Comparison of ENCODE assay signal across 15 cellular contexts in the genomic region with DNA sequence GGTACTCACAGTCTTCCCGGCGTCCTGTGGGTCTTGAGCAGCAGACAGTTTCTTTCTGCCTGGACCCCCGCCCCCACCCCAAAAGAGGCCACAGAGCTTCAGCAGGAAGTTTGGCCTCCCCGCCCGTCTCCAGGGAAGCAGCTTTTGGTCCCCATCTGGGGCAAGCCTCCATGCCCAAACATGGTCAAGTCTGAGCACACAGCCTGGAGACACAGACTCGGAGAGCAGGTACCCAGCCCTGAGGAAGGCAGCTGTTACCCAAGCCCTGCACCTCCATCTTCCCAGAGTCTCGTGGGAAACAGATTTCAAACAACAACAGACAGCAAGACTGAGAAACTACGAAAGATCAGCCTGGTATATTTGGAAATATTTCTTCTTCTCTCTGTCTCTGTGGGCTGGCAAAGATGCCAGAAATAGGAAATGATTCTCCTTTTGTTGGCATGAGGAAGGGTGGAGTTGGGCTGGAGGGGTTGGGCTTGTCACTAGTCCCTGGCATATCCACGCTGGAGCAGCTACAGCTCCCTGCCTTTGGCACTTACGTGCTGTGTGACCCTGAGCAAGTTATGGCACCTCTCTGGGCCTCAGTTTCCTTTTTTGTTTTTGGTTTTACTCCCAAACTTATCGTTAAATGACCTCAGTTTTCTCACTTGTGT. TPM values are rescaled to one million over a fixed set of nuclear protein-coding genes. Genes with fewer than 3 reads are reported as not detected.
DNase-seq lines count a peak whose midpoint lies in the region; ATAC-seq and TF ChIP-seq lines count a peak whose summit lies in the region.
"Had no signal": no experiment of that assay in that cellular context is flagged by ENCODE, and none has a peak within 500 bp of the region (broad histone marks: within the 10 kb centered on the region; RNA-seq: fewer than 3 reads in every experiment).

A gene with protein sequence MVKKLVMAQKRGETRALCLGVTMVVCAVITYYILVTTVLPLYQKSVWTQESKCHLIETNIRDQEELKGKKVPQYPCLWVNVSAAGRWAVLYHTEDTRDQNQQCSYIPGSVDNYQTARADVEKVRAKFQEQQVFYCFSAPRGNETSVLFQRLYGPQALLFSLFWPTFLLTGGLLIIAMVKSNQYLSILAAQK (minus strand): TSS at position 118 of the 653 bp plus-strand sequence. CDS start 3,920 bp downstream, outside the sequence.

- no peak for TF ChIP-seq CTCF in esophagus muscularis mucosa (IDR thresholded peaks at IDR 0.05)
- no peak for TF ChIP-seq CTCF in endothelial cell (IDR thresholded peaks at IDR 0.05; ENCODE audit: unreplicated experiment)

- no peak for TF ChIP-seq POLR2A in esophagus muscularis mucosa (IDR thresholded peaks at IDR 0.05; ENCODE audit: low read depth)

- DNase-seq in SKM-1 treated with dmso at 0.1 percent for 144 hours (lab: John Stamatoyannopoulos, UW; ENCODE audit: unreplicated experiment) = peak; percentile 20
- DNase-seq in SKM-1 (lab: John Stamatoyannopoulos, UW; ENCODE audit: unreplicated experiment) = no peak
- no peak for DNase-seq in esophagus muscularis mucosa (ENCODE audit: extremely low spot score)
- DNase-seq in naive thymus-derived CD4-positive, alpha-beta T cell = no peak
- peak; percentile 80 to 88 for DNase-seq in aorta
- no peak for DNase-seq in activated naive CD4-positive, alpha-beta T cell treated with anti-CD3 and anti-CD28 coated beads, Interleukin-2, amount 50 U/mL, for 72 hours (ENCODE audit: low spot score in 2 of 2)
- DNase-seq in endothelial cell (ENCODE audit: low spot score) = no peak
- no peak for DNase-seq in DMS153 (lab: John Stamatoyannopoulos, UW)
- DNase-seq: activated B cell treated with CpG ODN at 0.5 μM for 24 hours; NCI-H1092; stimulated activated naive CD8-positive, alpha-beta T cell treated with anti-CD3 and anti-CD28 coated beads, Interleukin-15, amount 100 ng/mL, for 72 hours had no signal

- no peaks in the 10 kb centered on the region for H3K9me3 Mint-ChIP-seq in naive thymus-derived CD4-positive, alpha-beta T cell
- no peaks in the 10 kb centered on the region for H3K9me3 Mint-ChIP-seq in activated naive CD4-positive, alpha-beta T cell treated with anti-CD3 and anti-CD28 coated beads, Interleukin-2, amount 50 U/mL, for 72 hours
- no peaks in the 10 kb centered on the region for H3K9me3 Mint-ChIP-seq in endothelial cell (ENCODE audit: unreplicated experiment)
- H3K9me3 Mint-ChIP-seq: activated B cell treated with CpG ODN at 0.5 μM for 24 hours; stimulated activated naive CD8-positive, alpha-beta T cell treated with anti-CD3 and anti-CD28 coated beads, Interleukin-15, amount 100 ng/mL, for 72 hours had no signal

- H3K27me3 Mint-ChIP-seq in naive thymus-derived CD4-positive, alpha-beta T cell = peaks cover 0 to 32% (median 0%) of the 10 kb centered on the region in 5 donors
- peaks cover 6% of the 10 kb centered on the region for H3K27me3 Mint-ChIP-seq in endothelial cell (ENCODE audit: unreplicated experiment)

- ATAC-seq in naive thymus-derived CD4-positive, alpha-beta T cell = peak; percentile 43
- ATAC-seq in aorta (ENCODE audit: low FRiP score) = peak; percentile 86
- ATAC-seq in activated naive CD4-positive, alpha-beta T cell treated with anti-CD3 and anti-CD28 coated beads, Interleukin-2, amount 50 U/mL, for 72 hours = no peak
- ATAC-seq: left lobe of liver; stimulated activated naive CD8-positive, alpha-beta T cell treated with anti-CD3 and anti-CD28 coated beads, Interleukin-15, amount 100 ng/mL, for 72 hours had no signal

- CTCF ChIA-PET in naive thymus-derived CD4-positive, alpha-beta T cell (lab: Charles Lee) = no interaction called here

- H3K4me1 ChIP-seq in esophagus muscularis mucosa = peaks cover 0 to 72% (median 69%) of the 10 kb centered on the region in 4 donors
- peaks cover 0 to 12% of the 10 kb centered on the region in 2 donors for H3K4me1 ChIP-seq in naive thymus-derived CD4-positive, alpha-beta T cell (ENCODE audit: control insufficient read depth in 2 of 2, insufficient read depth in 2 of 2, low read length in 2 of 2)
- no peaks in the 10 kb centered on the region for H3K4me1 ChIP-seq in aorta (ENCODE audit: control insufficient read depth in 1 of 2, insufficient read depth in 2 of 2, low read length in 2 of 2)
- H3K4me1 ChIP-seq: A549 had no signal

- peak within 1 kb of the TSS; percentile 53 to 69 (median 66) for H3K4me3 ChIP-seq in esophagus muscularis mucosa
- no peak within 1 kb of the TSS for H3K4me3 ChIP-seq in naive thymus-derived CD4-positive, alpha-beta T cell (ENCODE audit: low read length)
- peak within 1 kb of the TSS; percentile 71 to 80 for H3K4me3 ChIP-seq in aorta (ENCODE audit: low read length in 2 of 2)
- H3K4me3 ChIP-seq: A549 had no signal

- H3K27ac ChIP-seq in esophagus muscularis mucosa (replicated peaks in 1 of 4) = peak within 1 kb of the TSS; percentile 91 to 95 (median 93)
- H3K27ac ChIP-seq in naive thymus-derived CD4-positive, alpha-beta T cell (ENCODE audit: low read depth, low read length) = no peak within 1 kb of the TSS
- peak within 1 kb of the TSS; percentile 74 to 97 for H3K27ac ChIP-seq in aorta (ENCODE audit: low read depth in 1 of 2, low read length in 2 of 2)
- H3K27ac ChIP-seq: A549 had no signal

- TF ChIP-seq EP300 in esophagus muscularis mucosa (IDR thresholded peaks at IDR 0.05) = no peak

- WGBS in esophagus muscularis mucosa = 23% methylated on average over 8 of the region's 11 CpGs
- WGBS in aorta, 2 donors = 0 to 2% methylated on average over 11 of the region's 11 CpGs

- no peaks in the 10 kb centered on the region for H3K36me3 Mint-ChIP-seq in naive thymus-derived CD4-positive, alpha-beta T cell
- no peaks in the 10 kb centered on the region for H3K36me3 Mint-ChIP-seq in activated naive CD4-positive, alpha-beta T cell treated with anti-CD3 and anti-CD28 coated beads, Interleukin-2, amount 50 U/mL, for 72 hours
- no peaks in the 10 kb centered on the region for H3K36me3 Mint-ChIP-seq in endothelial cell (ENCODE audit: low read depth, unreplicated experiment)
- H3K36me3 Mint-ChIP-seq: activated naive CD8-positive, alpha-beta T cell had no signal

- peak within 1 kb of the TSS in 1 of 10 donors; percentile 14 for H3K4me3 Mint-ChIP-seq in naive thymus-derived CD4-positive, alpha-beta T cell
- no peak within 1 kb of the TSS for H3K4me3 Mint-ChIP-seq in endothelial cell (ENCODE audit: unreplicated experiment)
- H3K4me3 Mint-ChIP-seq: activated B cell treated with CpG ODN at 0.5 μM for 24 hours; activated naive CD8-positive, alpha-beta T cell; stimulated activated naive CD8-positive, alpha-beta T cell treated with anti-CD3 and anti-CD28 coated beads, Interleukin-15, amount 100 ng/mL, for 72 hours had no signal

- H3K36me3 ChIP-seq in esophagus muscularis mucosa (peaks cover 0 to 11% (median 6%) of the 10 kb centered on the region in 4 donors), aorta (ENCODE audit: control insufficient read depth in 1 of 2, insufficient read depth in 2 of 2, low read length in 1 of 2) (no peaks in the 10 kb centered on the region)
- H3K36me3 ChIP-seq in naive thymus-derived CD4-positive, alpha-beta T cell (ENCODE audit: control insufficient read depth in 2 of 3, insufficient read depth in 3 of 3, low read length in 3 of 3) = no peaks in the 10 kb centered on the region

- H3K27me3 ChIP-seq in esophagus muscularis mucosa (no peaks in the 10 kb centered on the region), aorta (ENCODE audit: control insufficient read depth in 1 of 2, insufficient read depth in 2 of 2, low read length in 1 of 2) (no peaks in the 10 kb centered on the region)
- H3K27me3 ChIP-seq in naive thymus-derived CD4-positive, alpha-beta T cell (ENCODE audit: control insufficient read depth in 2 of 2, insufficient read depth in 2 of 2, low read length in 2 of 2) = no peaks in the 10 kb centered on the region

- no peak within 1 kb of the TSS for H3K27ac Mint-ChIP-seq in naive thymus-derived CD4-positive, alpha-beta T cell
- H3K27ac Mint-ChIP-seq in activated naive CD4-positive, alpha-beta T cell treated with anti-CD3 and anti-CD28 coated beads, Interleukin-2, amount 50 U/mL, for 72 hours = no peak within 1 kb of the TSS
- no peak within 1 kb of the TSS for H3K27ac Mint-ChIP-seq in endothelial cell (ENCODE audit: unreplicated experiment)
- H3K27ac Mint-ChIP-seq: activated B cell treated with CpG ODN at 0.5 μM for 24 hours; activated naive CD8-positive, alpha-beta T cell; stimulated activated naive CD8-positive, alpha-beta T cell treated with anti-CD3 and anti-CD28 coated beads, Interleukin-15, amount 100 ng/mL, for 72 hours had no signal

- peaks cover 16 to 33% (median 24%) of the 10 kb centered on the region in 7 donors for H3K4me1 Mint-ChIP-seq in naive thymus-derived CD4-positive, alpha-beta T cell
- H3K4me1 Mint-ChIP-seq in endothelial cell (ENCODE audit: unreplicated experiment) = peaks cover 33% of the 10 kb centered on the region

- intact Hi-C loops in esophagus muscularis mucosa (cut with DNase I) (no loop called here), aorta (cut with DNase I) (loop anchor here in 1 of 2 donors (5.0 kb wide), 1 partner anchor 82 kb away; no protein-coding TSS in a partner anchor)
- intact Hi-C loops in naive thymus-derived CD4-positive, alpha-beta T cell (cut with micrococcal nuclease) = no loop called here

- no peaks in the 10 kb centered on the region for H3K9me3 ChIP-seq in esophagus muscularis mucosa
- no peaks in the 10 kb centered on the region for H3K9me3 ChIP-seq in naive thymus-derived CD4-positive, alpha-beta T cell (ENCODE audit: control insufficient read depth in 2 of 3, low read length in 3 of 3)
- H3K9me3 ChIP-seq in aorta (ENCODE audit: control insufficient read depth, low read length) = no peaks in the 10 kb centered on the region
- H3K9me3 ChIP-seq: A549 had no signal

- POLR2A ChIA-PET in naive thymus-derived CD4-positive, alpha-beta T cell (lab: Charles Lee) = no interaction called here

RNA-seq across cellular contexts. Expression of the gene that starts here (rescaled TPM):
- 10 to 100 TPM; 45.6 to 83.0 (median 78.8) TPM for total RNA-seq in esophagus muscularis mucosa
- 1 to 10 TPM in 1 of 5 experiments, under 1 TPM in 1, not detected in 3; 0.48 to 5.6 TPM for total RNA-seq in naive thymus-derived CD4-positive, alpha-beta T cell
- polyA plus RNA-seq in naive thymus-derived CD4-positive, alpha-beta T cell = not detected
- total RNA-seq in aorta = 10 to 100 TPM; 30.0 to 63.3 TPM
- 10 to 100 TPM; 19.7 to 42.8 TPM for polyA plus RNA-seq in aorta
- total RNA-seq in activated naive CD4-positive, alpha-beta T cell treated with anti-CD3 and anti-CD28 coated beads, Interleukin-2, amount 50 U/mL, for 72 hours = not detected
- 1.1 TPM for total RNA-seq in endothelial cell (ENCODE audit: unreplicated experiment)
- total RNA-seq: activated B cell treated with CpG ODN at 0.5 μM for 24 hours, OCI-LY7 had no signal
- polyA plus RNA-seq: A549 had no signal

Comparison
In these comparisons a context has a peak if more than half of its experiments do, and no peak if none do; other contexts are left out.
1. RNA of the gene that starts here (total RNA-seq): 45.6 to 83.0 TPM in esophagus muscularis mucosa and 30.0 to 63.3 TPM in aorta; 1.1 TPM in endothelial cell (single experiment), 0.48 to 5.6 TPM in naive thymus-derived CD4-positive, alpha-beta T cell and not detected in activated naive CD4-positive, alpha-beta T cell treated with anti-CD3 and anti-CD28 coated beads, Interleukin-2, amount 50 U/mL, for 72 hours; every median in the first group is over 4 times any median in the second.
2. RNA of the gene that starts here (polyA plus RNA-seq): 19.7 to 42.8 TPM in aorta; not detected in naive thymus-derived CD4-positive, alpha-beta T cell; every median in the first group is over 10 times any median in the second.
3. DNase-seq: peak in SKM-1 treated with dmso at 0.1 percent for 144 hours (single experiment) and aorta (2 of 2); none in SKM-1 (single experiment), esophagus muscularis mucosa (single experiment), naive thymus-derived CD4-positive, alpha-beta T cell (0 of 9), activated naive CD4-positive, alpha-beta T cell treated with anti-CD3 and anti-CD28 coated beads, Interleukin-2, amount 50 U/mL, for 72 hours (0 of 2), endothelial cell (single experiment) and DMS153 (single experiment).
4. ATAC-seq: peak in naive thymus-derived CD4-positive, alpha-beta T cell (single experiment) and aorta (single experiment); none in activated naive CD4-positive, alpha-beta T cell treated with anti-CD3 and anti-CD28 coated beads, Interleukin-2, amount 50 U/mL, for 72 hours (0 of 2).